Comparison of ENCODE assay signal across 11 cellular contexts in genomic region chr17:59357929-59358328, GRCh38. TPM values are rescaled to one million over a fixed set of nuclear protein-coding genes. Genes with fewer than 3 reads are reported as not detected.
DNase-seq lines count a peak whose midpoint lies in the region; ATAC-seq and TF ChIP-seq lines count a peak whose summit lies in the region.
"Had no signal": no experiment of that assay in that cellular context is flagged by ENCODE, and none has a peak within 500 bp of the region (broad histone marks: within the 10 kb centered on the region; RNA-seq: fewer than 3 reads in every experiment).

No MANE protein-coding gene starts in this region.

- WGBS in SK-N-SH (ENCODE audit: low lambda C conversion rate): 29% methylated on average over 1 of the region's 1 CpG

- H3K79me2 ChIP-seq in SK-N-SH (ENCODE audit: insufficient read depth): peaks cover 19% of the 10 kb centered on the region

- H3K4me3 ChIP-seq in SK-N-SH (ENCODE audit: low read depth in 2 of 2, low read length in 1 of 2): no peak overlapping the region
- H3K4me3 ChIP-seq in fibroblast of mammary gland (ENCODE audit: control insufficient read depth, low read depth, low read length): no peak overlapping the region
- H3K4me3 ChIP-seq in skeletal muscle cell (ENCODE audit: low read depth, low read length): no peak overlapping the region
- H3K4me3 ChIP-seq in breast epithelium: no peak overlapping the region
- H3K4me3 ChIP-seq: skin epidermis, upper lobe of right lung had no signal

- no peak for ATAC-seq in HG02798 (IDR thresholded peaks at IDR 0.05; ENCODE audit: poor library complexity, unreplicated experiment)
- no peak for ATAC-seq in GM21723 (IDR thresholded peaks at IDR 0.05; ENCODE audit: unreplicated experiment)
- ATAC-seq: upper lobe of right lung had no signal

- intact Hi-C loops in breast epithelium (cut with DNase I; ENCODE audit: low total_unique reads): no loop called here

- peak in 1 of 2 experiments; percentile 72; a peak in 2 of 4 replicates for TF ChIP-seq EP300 in SK-N-SH (IDR thresholded peaks at IDR 0.05; ENCODE audit: borderline replicate concordance in 1 of 2, low read depth in 1 of 2, low read length in 1 of 2)

- H3K4me1 ChIP-seq in SK-N-SH (ENCODE audit: control insufficient read depth in 1 of 2, insufficient read depth in 2 of 2, low read depth in 1 of 2, low read length in 1 of 2): peaks cover 20 to 36% of the 10 kb centered on the region in 2 experiments
- peaks cover 5 to 12% of the 10 kb centered on the region in 2 donors for H3K4me1 ChIP-seq in breast epithelium

- CTCF ChIA-PET in SK-N-SH (lab: Yijun Ruan, JAX): interaction anchor here (0.9 to 1.1 kb wide), 3 partner anchors 29 to 68 kb away, joined by 3 to 5 read pairs (median 4); no protein-coding TSS in a partner anchor

- TF ChIP-seq POLR2A in breast epithelium (IDR thresholded peaks at IDR 0.05): no peak

- H3F3A ChIP-seq in SK-N-SH (replicated peaks; ENCODE audit: insufficient read depth): peaks cover 54% of the 10 kb centered on the region

- H3K4me2 ChIP-seq in SK-N-SH: peak overlapping the region; percentile 51

- DNase-seq in GM03348 (ENCODE audit: low spot score): peak; percentile 64
- DNase-seq in SK-N-SH: no peak
- DNase-seq in fibroblast of mammary gland (ENCODE audit: low read depth): peak; percentile 91
- DNase-seq in skeletal muscle cell (ENCODE audit: low read depth): peak; percentile 45
- DNase-seq in medulla oblongata (ENCODE audit: extremely low spot score): no peak
- DNase-seq in breast epithelium (ENCODE audit: low spot score in 2 of 2): no peak
- DNase-seq: NCI-H187, upper lobe of right lung had no signal

- H3K27me3 ChIP-seq in SK-N-SH (ENCODE audit: insufficient read depth) (no peaks in the 10 kb centered on the region), breast epithelium (no peaks in the 10 kb centered on the region)
- H3K27me3 ChIP-seq: upper lobe of right lung had no signal

- peak overlapping the region; percentile 37; the same call in 1 of the 2 replicates for H3K9ac ChIP-seq in SK-N-SH

- no peak for TF ChIP-seq CTCF in SK-N-SH (IDR thresholded peaks at IDR 0.05)
- no peak for TF ChIP-seq CTCF in fibroblast of mammary gland (conservative IDR thresholded peaks at IDR 0.05; ENCODE audit: control insufficient read depth, insufficient read depth, low read depth, low read length)
- TF ChIP-seq CTCF in breast epithelium (IDR thresholded peaks at IDR 0.05): no peak

- H3K9me3 ChIP-seq in SK-N-SH (no peaks in the 10 kb centered on the region), breast epithelium (no peaks in the 10 kb centered on the region)
- H3K9me3 ChIP-seq: upper lobe of right lung had no signal

- H3K27ac ChIP-seq in SK-N-SH (ENCODE audit: low read depth in 2 of 2, low read length in 1 of 2) (peak overlapping the region; percentile 17 to 87; a peak in 3 of 4 replicates), breast epithelium (peak overlapping the region in 1 of 2 donors; percentile 23)
- H3K27ac ChIP-seq: upper lobe of right lung had no signal

- H3K36me3 ChIP-seq in SK-N-SH (replicated peaks in 1 of 2; ENCODE audit: control insufficient read depth in 1 of 2, insufficient read depth in 2 of 2, low read length in 1 of 2) (peaks cover 2 to 5% of the 10 kb centered on the region in 2 experiments), breast epithelium (no peaks in the 10 kb centered on the region)

- H4K20me1 ChIP-seq in SK-N-SH (ENCODE audit: insufficient read depth): no peaks in the 10 kb centered on the region; the same call in 1 of the 2 replicates

- no peak for TF ChIP-seq RAD21 in SK-N-SH (IDR thresholded peaks at IDR 0.05; ENCODE audit: low read length)

- no peak overlapping the region for H2AFZ ChIP-seq in SK-N-SH (ENCODE audit: low read depth)

- POLR2A ChIA-PET in SK-N-SH (lab: Yijun Ruan, JAX): no interaction called here

- no peaks in the 10 kb centered on the region for H3K9me2 ChIP-seq in SK-N-SH

TF ChIP-seq in SK-N-SH, 30 proteins besides CTCF, POLR2A, EP300 and RAD21:
- peak; percentile 86 for TF ChIP-seq TCF12 (IDR thresholded peaks at IDR 0.05)
- no peak for TF ChIP-seq EZH2phosphoT487 (IDR thresholded peaks at IDR 0.05; ENCODE audit: borderline replicate concordance, low read depth)
- TF ChIP-seq IRF3 (IDR thresholded peaks at IDR 0.05; ENCODE audit: low read depth, low read length): no peak
- peak; percentile 39; the same call in 1 of the 2 replicates for TF ChIP-seq NFIC (IDR thresholded peaks at IDR 0.05; ENCODE audit: borderline replicate concordance)
- TF ChIP-seq, protein P1, sequence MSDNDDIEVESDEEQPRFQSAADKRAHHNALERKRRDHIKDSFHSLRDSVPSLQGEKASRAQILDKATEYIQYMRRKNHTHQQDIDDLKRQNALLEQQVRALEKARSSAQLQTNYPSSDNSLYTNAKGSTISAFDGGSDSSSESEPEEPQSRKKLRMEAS (IDR thresholded peaks at IDR 0.05; ENCODE audit: low read depth): peak; percentile 33; the same call in 1 of the 2 replicates
- peak; percentile 34; the same call in 1 of the 2 replicates for TF ChIP-seq ZBTB33 (IDR thresholded peaks at IDR 0.05; ENCODE audit: borderline replicate concordance, low read depth)
- peak; percentile 80 for TF ChIP-seq PBX3 (IDR thresholded peaks at IDR 0.05)
- TF ChIP-seq RXRA (IDR thresholded peaks at IDR 0.05; ENCODE audit: borderline replicate concordance, low read depth): peak; percentile 61; the same call in 1 of the 2 replicates
- peak; percentile 89 for TF ChIP-seq FOSL2 (IDR thresholded peaks at IDR 0.05; ENCODE audit: borderline replicate concordance, low read depth)
- peak; percentile 89 for TF ChIP-seq JUND (IDR thresholded peaks at IDR 0.05)
- TF ChIP-seq MEF2A (IDR thresholded peaks at IDR 0.05; ENCODE audit: borderline replicate concordance, low read depth): peak; percentile 67; the same call in 1 of the 2 replicates
- TF ChIP-seq RCOR1 (IDR thresholded peaks at IDR 0.05; ENCODE audit: low read length): no peak
- TF ChIP-seq SIN3A (IDR thresholded peaks at IDR 0.05; ENCODE audit: borderline replicate concordance, low read depth, low read length): 0 out of 2 replicates have a peak, but pooled peaks have one; percentile 30
- peak; percentile 59; the same call in 1 of the 2 replicates for TF ChIP-seq TEAD4 (IDR thresholded peaks at IDR 0.05; ENCODE audit: borderline replicate concordance, insufficient read depth)

RNA-seq across cellular contexts. Expression of gene YPEL2, which starts 26.5 kb away (rescaled TPM):
- 3.2 and 5.5 TPM in 2 replicates for polyA plus RNA-seq in SK-N-SH (2012; rRNA removed)
- 4.7 and 5.4 TPM in 2 replicates for polyA plus RNA-seq in SK-N-SH (2012; cell fraction: cytosol; rRNA removed)
- 5.5 and 10.2 TPM in 2 replicates for polyA plus RNA-seq in SK-N-SH (2012; cell fraction: nucleus; rRNA removed)
- 10 to 100 TPM; 26.5 to 64.8 (median 33.2) TPM for total RNA-seq in breast epithelium

Comparison
In these comparisons a context has a peak if more than half of its experiments do, and no peak if none do; other contexts are left out.
1. DNase-seq: peak in GM03348 (single experiment), fibroblast of mammary gland (single experiment) and skeletal muscle cell (single experiment); none in SK-N-SH (single experiment), medulla oblongata (single experiment) and breast epithelium (0 of 2).